In the genomic region with DNA sequence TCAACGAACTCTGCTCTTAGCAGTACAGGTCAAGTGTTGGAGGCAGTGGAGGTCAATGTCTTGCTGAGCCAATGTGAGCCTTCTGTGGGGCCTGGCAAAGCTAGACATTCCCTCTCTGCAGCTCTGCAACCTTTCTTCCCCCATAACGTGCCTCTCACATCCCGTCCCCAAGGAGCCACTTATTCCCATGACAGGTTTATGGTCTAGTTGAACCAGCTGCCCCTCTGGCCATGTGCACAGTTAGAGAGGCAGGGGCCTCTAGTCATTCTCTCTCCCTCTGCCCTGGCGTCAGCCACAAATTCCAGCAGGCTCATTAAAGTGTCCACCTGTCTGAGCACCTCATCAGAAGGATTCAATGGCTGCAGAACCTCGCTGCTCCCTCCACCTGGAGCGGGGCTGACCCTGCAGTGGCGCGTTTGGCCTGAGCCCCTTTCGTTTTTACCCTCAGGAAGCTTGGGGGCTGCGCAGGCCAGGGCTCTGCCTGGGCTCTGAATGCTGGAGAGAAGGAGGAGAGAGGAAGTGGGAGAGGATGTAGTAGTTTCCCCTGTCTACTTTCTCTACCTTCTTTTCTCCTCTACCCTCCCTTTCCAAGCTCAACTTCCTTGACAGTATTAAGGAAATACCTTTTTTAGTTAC, we compare ENCODE assay signal across 15 cellular contexts.
"Had no signal": no experiment of that assay in that cellular context is flagged by ENCODE, and none has a peak within 500 bp of the region (broad histone marks: within the 10 kb centered on the region; RNA-seq: fewer than 3 reads in every experiment).

No MANE protein-coding gene starts in this region.

- H3K27ac Mint-ChIP-seq: activated naive CD4-positive, alpha-beta T cell treated with anti-CD3 and anti-CD28 coated beads, Interleukin-2, amount 10 ng/mL, durations not matched to agents 7 days and 5 days; effector memory CD8-positive, alpha-beta T cell; immature natural killer cell; stimulated activated naive CD8-positive, alpha-beta T cell treated with anti-CD3 and anti-CD28 coated beads, Interleukin-15, Interleukin-2, amounts not matched to agents 100 ng/mL and 50 ng/mL, for 24 hours had no signal

- ATAC-seq: effector memory CD8-positive, alpha-beta T cell; lower lobe of right lung; psoas muscle; sciatic nerve had no signal

- H3K4me3 ChIP-seq: ascending aorta, breast epithelium, lower lobe of right lung, psoas muscle, testis, upper lobe of left lung had no signal

- H3K4me3 Mint-ChIP-seq: activated naive CD4-positive, alpha-beta T cell treated with anti-CD3 and anti-CD28 coated beads, Interleukin-2, amount 10 ng/mL, durations not matched to agents 7 days and 5 days; effector memory CD8-positive, alpha-beta T cell; immature natural killer cell; neural crest cell; stimulated activated naive CD8-positive, alpha-beta T cell treated with anti-CD3 and anti-CD28 coated beads, Interleukin-15, Interleukin-2, amounts not matched to agents 100 ng/mL and 50 ng/mL, for 24 hours had no signal

- H3K4me1 Mint-ChIP-seq: activated naive CD4-positive, alpha-beta T cell treated with anti-CD3 and anti-CD28 coated beads, Interleukin-2, amount 10 ng/mL, durations not matched to agents 7 days and 5 days; immature natural killer cell had no signal

- H3K36me3 Mint-ChIP-seq: activated naive CD4-positive, alpha-beta T cell treated with anti-CD3 and anti-CD28 coated beads, Interleukin-2, amount 10 ng/mL, durations not matched to agents 7 days and 5 days; immature natural killer cell had no signal

- H3K27ac ChIP-seq: ascending aorta, breast epithelium, lower lobe of right lung, psoas muscle, testis, upper lobe of left lung had no signal

- H3K9me3 Mint-ChIP-seq: activated naive CD4-positive, alpha-beta T cell treated with anti-CD3 and anti-CD28 coated beads, Interleukin-2, amount 10 ng/mL, durations not matched to agents 7 days and 5 days; effector memory CD8-positive, alpha-beta T cell; neural crest cell; stimulated activated naive CD8-positive, alpha-beta T cell treated with anti-CD3 and anti-CD28 coated beads, Interleukin-15, Interleukin-2, amounts not matched to agents 100 ng/mL and 50 ng/mL, for 24 hours had no signal

- DNase-seq: activated naive CD4-positive, alpha-beta T cell treated with anti-CD3 and anti-CD28 coated beads, Interleukin-2, amount 10 ng/mL, durations not matched to agents 7 days and 5 days; activated T-cell treated with anti-CD3 and anti-CD28 coated beads for 4 hours; dermis blood vessel endothelial cell; effector memory CD8-positive, alpha-beta T cell; foreskin melanocyte; immature natural killer cell; lower lobe of right lung; psoas muscle; testis had no signal
